ENCODE assay signal across 8 cellular contexts in genomic region chr1:43358746-43359693, GRCh38.
A peak's percentile ranks its signal among the peaks of the same experiment; 100 is the strongest.
DNase-seq lines count a peak whose midpoint lies in the region; ATAC-seq lines count a peak whose summit lies in the region.

Gene CDC20, plus strand, starts transcription at chr1:43358981. Its CDS starts 235 bp downstream, at chr1:43359216.

- DNase-seq in AG08396 (ENCODE audit: low spot score) (peak; percentile 97), NCI-H345 treated with DMSO at 0.1 percent for 48 hours (lab: John Stamatoyannopoulos, UW; ENCODE audit: unreplicated experiment) (peak; percentile 92), inferior parietal cortex (ENCODE audit: extremely low spot score) (peak; percentile 98)
- DNase-seq in activated CD4-positive, CD25-positive, alpha-beta regulatory T cell (lab: John Stamatoyannopoulos, UW), result peak; percentile 90 to 97 (median 95)
- DNase-seq in central memory CD4-positive, alpha-beta T cell, result peak; percentile 95
- peak; percentile 99 for DNase-seq in stimulated activated CD4-positive, alpha-beta T cell treated with anti-CD3 and anti-CD28 coated beads, Interleukin-12 subunit alpha, Interleukin-12 subunit beta, amount 100 ng/mL, for 24 hours (ENCODE audit: low read depth in 2 of 2)

- ATAC-seq in GM19023 (IDR thresholded peaks at IDR 0.05; ENCODE audit: unreplicated experiment) (peak; percentile 94), HG03280 (IDR thresholded peaks at IDR 0.05; ENCODE audit: unreplicated experiment) (peak; percentile 94)

Comparison
In these comparisons a context has a peak if more than half of its experiments do, and no peak if none do; other contexts are left out.
1. Peak in every context shown above with its lines: DNase-seq and ATAC-seq.